Comparison of ENCODE assay signal across 11 cellular contexts in genomic region chr14:35213869-35214387, GRCh38.
A peak's percentile ranks its signal among the peaks of the same experiment; 100 is the strongest.
DNase-seq lines count a peak whose midpoint lies in the region; ATAC-seq and TF ChIP-seq lines count a peak whose summit lies in the region.
"Had no signal": no experiment of that assay in that cellular context is flagged by ENCODE, and none has a peak within 500 bp of the region (broad histone marks: within the 10 kb centered on the region; RNA-seq: fewer than 3 reads in every experiment).

No MANE protein-coding gene starts in this region.

- H3K4me1 ChIP-seq in tibial nerve, result peaks cover 0 to 17% (median 8%) of the 10 kb centered on the region in 4 donors

- DNase-seq in activated T-cell treated with anti-CD3 and anti-CD28 coated beads, Interleukin-2, amount 50 U/mL, for 24 hours, result no peak
- DNase-seq in activated T-cell treated with anti-CD3 and anti-CD28 coated beads, Interleukin-2, amount 50 U/mL, for 4 hours, result no peak
- DNase-seq in RPMI7951 (ENCODE audit: low read depth), result peak; percentile 33
- DNase-seq in fibroblast of pulmonary artery (ENCODE audit: low read depth), result peak; percentile 49
- no peak for DNase-seq in tibial nerve (ENCODE audit: low spot score in 2 of 2)
- no peak for DNase-seq in COLO668 (lab: John Stamatoyannopoulos, UW; ENCODE audit: unreplicated experiment)
- DNase-seq: activated B cell treated with CpG ODN at 0.5 μM for 24 hours; activated naive CD4-positive, alpha-beta T cell had no signal

- no peak overlapping the region for H3K4me3 ChIP-seq in fibroblast of pulmonary artery (replicated peaks; ENCODE audit: low read depth, low read length)
- no peak overlapping the region for H3K4me3 ChIP-seq in tibial nerve

- no peaks in the 10 kb centered on the region for H3K27me3 ChIP-seq in tibial nerve

- peak overlapping the region; percentile 9 for H3K27ac Mint-ChIP-seq in activated T-cell treated with anti-CD3 and anti-CD28 coated beads, Interleukin-2, amount 50 U/mL, for 24 hours
- H3K27ac Mint-ChIP-seq: activated B cell treated with CpG ODN at 0.5 μM for 24 hours, B cell had no signal

- peaks cover 21% of the 10 kb centered on the region for H3K4me1 Mint-ChIP-seq in activated T-cell treated with anti-CD3 and anti-CD28 coated beads, Interleukin-2, amount 50 U/mL, for 24 hours (ENCODE audit: low read depth)
- peaks cover 16% of the 10 kb centered on the region for H3K4me1 Mint-ChIP-seq in activated T-cell treated with anti-CD3 and anti-CD28 coated beads, Interleukin-2, amount 50 U/mL, for 4 hours (ENCODE audit: low read depth)
- H3K4me1 Mint-ChIP-seq: activated B cell treated with CpG ODN at 0.5 μM for 24 hours, B cell had no signal

- peak overlapping the region in 3 of 4 donors; percentile 45 to 77 (median 51) for H3K27ac ChIP-seq in tibial nerve

- H3K9me3 ChIP-seq in tibial nerve, result no peaks in the 10 kb centered on the region

- TF ChIP-seq CTCF in fibroblast of pulmonary artery (IDR thresholded peaks at IDR 0.05; ENCODE audit: low read length, missing control alignments) (no peak), tibial nerve (IDR thresholded peaks at IDR 0.05) (no peak)

- no peak for TF ChIP-seq EP300 in tibial nerve (IDR thresholded peaks at IDR 0.05)

- ATAC-seq in activated T-cell treated with anti-CD3 and anti-CD28 coated beads, Interleukin-2, amount 50 U/mL, for 4 hours, result no peak
- ATAC-seq in GM19452 (IDR thresholded peaks at IDR 0.05; ENCODE audit: unreplicated experiment), result no peak
- no peak for ATAC-seq in HG03196 (IDR thresholded peaks at IDR 0.05; ENCODE audit: unreplicated experiment)

- H3K27me3 Mint-ChIP-seq in activated T-cell treated with anti-CD3 and anti-CD28 coated beads, Interleukin-2, amount 50 U/mL, for 24 hours, result no peaks in the 10 kb centered on the region
- H3K27me3 Mint-ChIP-seq in activated T-cell treated with anti-CD3 and anti-CD28 coated beads, Interleukin-2, amount 50 U/mL, for 4 hours (ENCODE audit: low read depth), result no peaks in the 10 kb centered on the region
- H3K27me3 Mint-ChIP-seq: activated B cell treated with CpG ODN at 0.5 μM for 24 hours, B cell had no signal

- H3K36me3 ChIP-seq in tibial nerve, result no peaks in the 10 kb centered on the region

- no peak for TF ChIP-seq POLR2A in tibial nerve (IDR thresholded peaks at IDR 0.05)

- no peak overlapping the region for H3K4me3 Mint-ChIP-seq in activated T-cell treated with anti-CD3 and anti-CD28 coated beads, Interleukin-2, amount 50 U/mL, for 24 hours
- H3K4me3 Mint-ChIP-seq in activated T-cell treated with anti-CD3 and anti-CD28 coated beads, Interleukin-2, amount 50 U/mL, for 4 hours, result no peak overlapping the region
- H3K4me3 Mint-ChIP-seq: activated B cell treated with CpG ODN at 0.5 μM for 24 hours, B cell had no signal

- H3K36me3 Mint-ChIP-seq in activated T-cell treated with anti-CD3 and anti-CD28 coated beads, Interleukin-2, amount 50 U/mL, for 24 hours (ENCODE audit: low read depth), result peaks cover 31% of the 10 kb centered on the region
- H3K36me3 Mint-ChIP-seq in activated T-cell treated with anti-CD3 and anti-CD28 coated beads, Interleukin-2, amount 50 U/mL, for 4 hours (ENCODE audit: insufficient read depth), result peaks cover 8% of the 10 kb centered on the region

- H3K9me3 Mint-ChIP-seq in activated T-cell treated with anti-CD3 and anti-CD28 coated beads, Interleukin-2, amount 50 U/mL, for 24 hours, result no peaks in the 10 kb centered on the region
- H3K9me3 Mint-ChIP-seq in activated T-cell treated with anti-CD3 and anti-CD28 coated beads, Interleukin-2, amount 50 U/mL, for 4 hours, result no peaks in the 10 kb centered on the region
- H3K9me3 Mint-ChIP-seq: activated B cell treated with CpG ODN at 0.5 μM for 24 hours had no signal

Comparison
In these comparisons a context has a peak if more than half of its experiments do, and no peak if none do; other contexts are left out.
1. DNase-seq: peak in RPMI7951 (single experiment) and fibroblast of pulmonary artery (single experiment); none in activated T-cell treated with anti-CD3 and anti-CD28 coated beads, Interleukin-2, amount 50 U/mL, for 24 hours (single experiment), activated T-cell treated with anti-CD3 and anti-CD28 coated beads, Interleukin-2, amount 50 U/mL, for 4 hours (single experiment), tibial nerve (0 of 2) and COLO668 (single experiment).